In the genomic region with DNA sequence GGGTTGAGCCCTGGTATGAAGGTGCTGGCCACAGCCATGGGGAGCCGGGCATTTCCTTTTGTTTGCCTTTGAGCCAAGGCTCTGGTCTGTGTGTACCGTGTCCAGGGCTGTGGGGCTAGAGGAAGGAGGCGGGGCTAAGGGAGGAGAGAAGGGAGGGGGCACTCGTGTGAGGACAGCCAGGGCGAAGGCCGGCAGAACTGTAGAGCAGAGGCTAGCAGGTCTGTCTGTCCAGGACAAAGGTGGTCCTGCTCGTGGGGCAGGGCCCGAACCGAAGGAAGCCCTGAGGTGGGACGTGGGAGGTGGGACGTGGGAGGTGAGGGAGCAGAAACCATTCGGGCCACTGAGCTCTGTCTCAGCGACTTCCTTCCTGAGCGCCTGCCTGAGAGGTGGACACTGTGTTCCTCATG, we compare ENCODE assay signal across 9 cellular contexts. TPM values are rescaled to one million over a fixed set of nuclear protein-coding genes. Genes with fewer than 3 reads are reported as not detected.
DNase-seq lines count a peak whose midpoint lies in the region; ATAC-seq and TF ChIP-seq lines count a peak whose summit lies in the region.
"Had no signal": no experiment of that assay in that cellular context is flagged by ENCODE, and none has a peak within 500 bp of the region (broad histone marks: within the 10 kb centered on the region; RNA-seq: fewer than 3 reads in every experiment).

No MANE protein-coding gene starts in this region.

- peak overlapping the region in 3 of 5 donors; percentile 60 to 68 (median 64) for H3K9ac ChIP-seq in subcutaneous abdominal adipose tissue (ENCODE audit: low read length in 5 of 5)

- DNase-seq in Panc1 (ENCODE audit: low read depth, low spot score) = no peak
- no peak for DNase-seq in lower lobe of right lung
- no peak for DNase-seq in hippocampal formation (lab: John Stamatoyannopoulos, UW)
- no peak for DNase-seq in NCI-H2196 treated with DMSO at 0.1 percent for 48 hours (lab: John Stamatoyannopoulos, UW; ENCODE audit: unreplicated experiment)
- no peak for DNase-seq in NCI-H526 treated with DMSO at 0.1 percent for 48 hours (lab: John Stamatoyannopoulos, UW)
- no peak for DNase-seq in stimulated activated CD4-positive, alpha-beta T cell treated with anti-CD3 and anti-CD28 coated beads, Interleukin-12 subunit alpha, Interleukin-12 subunit beta, amount 100 ng/mL, for 4 hours
- DNase-seq: activated CD4-positive, CD25-positive, alpha-beta regulatory T cell had no signal

- H3K27me3 ChIP-seq in Panc1 (ENCODE audit: control insufficient read depth, insufficient read depth, low read length) = no peaks in the 10 kb centered on the region
- H3K27me3 ChIP-seq in lower lobe of right lung (ENCODE audit: low read depth) = no peaks in the 10 kb centered on the region
- no peaks in the 10 kb centered on the region for H3K27me3 ChIP-seq in subcutaneous abdominal adipose tissue (ENCODE audit: control insufficient read depth in 5 of 5, insufficient read depth in 4 of 5, low read length in 5 of 5)

- in situ Hi-C loops in Panc1 (cut with HindIII; ENCODE audit: low pct_unique_long_range_greater_than_20kb, low sequenced_read_pairs) = no loop called here

- TF ChIP-seq CTCF in Panc1 (IDR thresholded peaks at IDR 0.05) (no peak), lower lobe of right lung (IDR thresholded peaks at IDR 0.05) (no peak)

- POLR2A ChIA-PET in Panc1 (lab: Charles Lee) = no interaction called here

- H3K4me3 ChIP-seq in Panc1 (ENCODE audit: low read depth in 2 of 2, low read length in 2 of 2) (no peak overlapping the region), lower lobe of right lung (no peak overlapping the region), subcutaneous abdominal adipose tissue (ENCODE audit: low read depth in 1 of 5, low read length in 5 of 5) (peak overlapping the region in 4 of 5 donors; percentile 55 to 62 (median 60))

- CTCF ChIA-PET in Panc1 (lab: Charles Lee) = interaction anchor here (0.6 kb wide), 1 partner anchor 603 kb away, joined by 3 read pairs; no protein-coding TSS in a partner anchor

- H3K27ac ChIP-seq in Panc1 (ENCODE audit: low read length) = no peak overlapping the region
- peak overlapping the region; percentile 39 for H3K27ac ChIP-seq in cingulate gyrus (ENCODE audit: low read depth, low read length)
- H3K27ac ChIP-seq in lower lobe of right lung = peak overlapping the region; percentile 36
- H3K27ac ChIP-seq in subcutaneous abdominal adipose tissue (ENCODE audit: low read depth, low read length) = peak overlapping the region; percentile 71

- H3K9me3 ChIP-seq in Panc1 (ENCODE audit: control insufficient read depth, insufficient read depth, low read depth, low read length) (no peaks in the 10 kb centered on the region), lower lobe of right lung (no peaks in the 10 kb centered on the region), subcutaneous abdominal adipose tissue (ENCODE audit: control insufficient read depth in 5 of 5, low read length in 5 of 5) (no peaks in the 10 kb centered on the region)

- H3K4me1 ChIP-seq in Panc1 (ENCODE audit: control insufficient read depth, insufficient read depth, low read length) (peaks cover 4% of the 10 kb centered on the region), lower lobe of right lung (peaks cover 16% of the 10 kb centered on the region), subcutaneous abdominal adipose tissue (ENCODE audit: control insufficient read depth in 5 of 5, insufficient read depth in 5 of 5, low read length in 5 of 5) (peaks cover 4 to 56% (median 43%) of the 10 kb centered on the region in 5 donors)

- peak; percentile 29; the same call in 1 of the 2 replicates for ATAC-seq in Panc1
- ATAC-seq in lower lobe of right lung = peak; percentile 39 to 70

- no peaks in the 10 kb centered on the region for H3K36me3 ChIP-seq in Panc1 (ENCODE audit: control insufficient read depth, insufficient read depth, low read length)
- H3K36me3 ChIP-seq in lower lobe of right lung = peaks cover 30% of the 10 kb centered on the region
- H3K36me3 ChIP-seq in subcutaneous abdominal adipose tissue (ENCODE audit: control insufficient read depth in 5 of 5, insufficient read depth in 5 of 5, low read length in 5 of 5) = peaks cover 0 to 34% (median 27%) of the 10 kb centered on the region in 5 donors

- intact Hi-C loops in Panc1 (cut with micrococcal nuclease; ENCODE audit: unreplicated experiment) = no loop called here
- intact Hi-C loops in lower lobe of right lung (cut with DNase I) = no loop called here

- no TSS peak for BruUV-seq in Panc1 (replicated peaks; lab: Mats Ljungman, UMichigan)

RNA-seq across cellular contexts. Expression of a gene that starts 41.3 kb away (rescaled TPM):
- total RNA-seq in Panc1 (2021; ENCODE audit: unreplicated experiment) (55.0 TPM), lower lobe of right lung (44.0 TPM)
- 40.3 TPM for polyA plus RNA-seq in Panc1 (2012; ENCODE audit: insufficient read length)

RNA-seq across cellular contexts. Expression of a gene that starts 54.4 kb away (rescaled TPM):
- 0.72 TPM for total RNA-seq in Panc1 (2021; ENCODE audit: unreplicated experiment)
- 0.96 TPM for polyA plus RNA-seq in Panc1 (2012; ENCODE audit: insufficient read length)
- 4.5 TPM for total RNA-seq in lower lobe of right lung

Comparison
In these comparisons a context has a peak if more than half of its experiments do, and no peak if none do; other contexts are left out.
1. H3K4me3 ChIP-seq: peak in subcutaneous abdominal adipose tissue (4 of 5); none in Panc1 (0 of 2) and lower lobe of right lung (single experiment).